27 cellular contexts compared by ENCODE assay signal in genomic region chr1:23116216-23116836, GRCh38. TPM values are rescaled to one million over a fixed set of nuclear protein-coding genes. Genes with fewer than 3 reads are reported as not detected.
DNase-seq lines count a peak whose midpoint lies in the region; ATAC-seq, FAIRE-seq and TF ChIP-seq lines count a peak whose summit lies in the region.
"Had no signal": no experiment of that assay in that cellular context is flagged by ENCODE, and none has a peak within 500 bp of the region (broad histone marks: within the 10 kb centered on the region; RNA-seq: fewer than 3 reads in every experiment).

No MANE protein-coding gene starts in this region.

- peak; percentile 85 for FAIRE-seq in HepG2 (lab: Jason Lieb, UNC)
- FAIRE-seq in keratinocyte (lab: Jason Lieb, UNC) = no peak
- FAIRE-seq: astrocyte, kidney had no signal

- H3K9me1 ChIP-seq in keratinocyte (ENCODE audit: control insufficient read depth, extremely low read depth, insufficient read depth, low read length) = peaks cover 3% of the 10 kb centered on the region

- BruUV-seq in HepG2 (replicated peaks; lab: Mats Ljungman, UMichigan) = no TSS peak

- CTCF ChIA-PET in HepG2 (lab: Yijun Ruan, JAX; ENCODE audit: low intra/inter-chr PET ratio, low total read pairs) = no interaction called here
- CTCF ChIA-PET in activated CD8-positive, alpha-beta T cell treated with anti-CD3 and anti-CD28 coated beads for 36 hours (lab: Charles Lee) = interaction anchor here (2.3 to 7.9 kb wide), 2 partner anchors 17 to 68 kb away, joined by 9 to 47 read pairs; no protein-coding TSS in a partner anchor

- in situ Hi-C loops in HepG2 (cut with HindIII; ENCODE audit: extremely low pct_ligation_motif_present, low pct_unique_long_range_greater_than_20kb) = no loop called here

- H3K4me3 ChIP-seq in HepG2 (replicated peaks in 1 of 3; ENCODE audit: insufficient read depth in 1 of 3, low read depth in 2 of 3, low read length in 3 of 3) (no peak overlapping the region), right lobe of liver (no peak overlapping the region), keratinocyte (ENCODE audit: control insufficient read depth in 2 of 3, extremely low read depth in 1 of 3, insufficient read depth in 2 of 3, low read depth in 1 of 3, low read length in 3 of 3) (no peak overlapping the region)
- H3K4me3 ChIP-seq: esophagus squamous epithelium, gastrocnemius medialis, lung, sigmoid colon, suprapubic skin, uterus had no signal

- no peak overlapping the region for H2AFZ ChIP-seq in HepG2 (ENCODE audit: low read length)
- no peak overlapping the region for H2AFZ ChIP-seq in keratinocyte (ENCODE audit: control insufficient read depth, low read length)

- no peak for TF ChIP-seq CTCF in HepG2 (CRISPR knock-in tag; IDR thresholded peaks at IDR 0.05)
- no peak for TF ChIP-seq CTCF in right lobe of liver (IDR thresholded peaks at IDR 0.05)
- TF ChIP-seq CTCF in activated CD8-positive, alpha-beta T cell treated with anti-CD3 and anti-CD28 coated beads for 36 hours (IDR thresholded peaks at IDR 0.05) = no peak
- TF ChIP-seq CTCF in keratinocyte (optimal IDR thresholded peaks at IDR 0.05 in 1 of 3, IDR thresholded peaks at IDR 0.05 in 1 of 3, conservative IDR thresholded peaks at IDR 0.05 in 1 of 3; ENCODE audit: extremely low read depth in 1 of 3, insufficient read depth in 2 of 3, low read length in 3 of 3) = no peak
- no peak for TF ChIP-seq CTCF in type B pancreatic cell (conservative IDR thresholded peaks at IDR 0.05)

- intact Hi-C loops in HepG2 (cut with micrococcal nuclease; ENCODE audit: unreplicated experiment) (no loop called here), right lobe of liver (cut with DNase I) (no loop called here)
- intact Hi-C loops in activated CD8-positive, alpha-beta T cell treated with anti-CD3 and anti-CD28 coated beads for 36 hours (cut with micrococcal nuclease) = no loop called here
- intact Hi-C loops in activated T-helper 1 cell treated with anti-CD3 and anti-CD28 coated beads, Interleukin-12 subunit alpha, Interleukin-12 subunit beta, Interleukin-2, Interleukin-4 antibody, amounts not matched to agents 30 ng/mL and 10 ng/mL and 1 ng/mL, durations not matched to agents 14 hours and 24 hours and 36 hours (cut with micrococcal nuclease) = loop anchor here (10.0 kb wide), 2 partner anchors 248 to 408 kb away; partner anchors contain the start of gene ZNF436

- H4K20me1 ChIP-seq in HepG2 (ENCODE audit: insufficient read depth, low read length) = peaks cover 7% of the 10 kb centered on the region
- H4K20me1 ChIP-seq in keratinocyte (ENCODE audit: control insufficient read depth, extremely low read depth, insufficient read depth, low read length) = no peaks in the 10 kb centered on the region

- no peaks in the 10 kb centered on the region for H3K27me3 Mint-ChIP-seq in activated CD8-positive, alpha-beta T cell treated with anti-CD3 and anti-CD28 coated beads for 36 hours
- H3K27me3 Mint-ChIP-seq in type B pancreatic cell = no peaks in the 10 kb centered on the region
- no peaks in the 10 kb centered on the region for H3K27me3 Mint-ChIP-seq in activated T-helper 1 cell treated with anti-CD3 and anti-CD28 coated beads, Interleukin-12 subunit alpha, Interleukin-12 subunit beta, Interleukin-2, Interleukin-4 antibody, amounts not matched to agents 30 ng/mL and 10 ng/mL and 1 ng/mL, durations not matched to agents 14 hours and 24 hours and 36 hours (ENCODE audit: insufficient read depth)
- H3K27me3 Mint-ChIP-seq: central memory CD8-positive, alpha-beta T cell had no signal

- H3K27ac ChIP-seq in HepG2 (ENCODE audit: extremely low read length, insufficient read depth, low read length) (peak overlapping the region; percentile 55), right lobe of liver (no peak overlapping the region), keratinocyte (ENCODE audit: control insufficient read depth, insufficient read depth, low read length) (peak overlapping the region; percentile 11)
- H3K27ac ChIP-seq: gastrocnemius medialis, sigmoid colon, suprapubic skin, uterus had no signal

- peaks cover 5% of the 10 kb centered on the region for H3K36me3 Mint-ChIP-seq in activated CD8-positive, alpha-beta T cell treated with anti-CD3 and anti-CD28 coated beads for 36 hours (ENCODE audit: low read depth)
- H3K36me3 Mint-ChIP-seq in type B pancreatic cell = no peaks in the 10 kb centered on the region
- peaks cover 7% of the 10 kb centered on the region for H3K36me3 Mint-ChIP-seq in activated T-helper 1 cell treated with anti-CD3 and anti-CD28 coated beads, Interleukin-12 subunit alpha, Interleukin-12 subunit beta, Interleukin-2, Interleukin-4 antibody, amounts not matched to agents 30 ng/mL and 10 ng/mL and 1 ng/mL, durations not matched to agents 14 hours and 24 hours and 36 hours (ENCODE audit: low read depth)

- H3K4me2 ChIP-seq in HepG2 (ENCODE audit: low read depth, low read length) (peak overlapping the region; percentile 65), keratinocyte (ENCODE audit: control insufficient read depth, extremely low read depth, insufficient read depth, low read depth, low read length) (no peak overlapping the region)

- POLR2A ChIA-PET in HepG2 (lab: Yijun Ruan, JAX) = interaction anchor here (1.1 kb wide), 1 partner anchor 44 kb away, joined by 4 read pairs; no protein-coding TSS in a partner anchor
- POLR2A ChIA-PET in activated CD8-positive, alpha-beta T cell treated with anti-CD3 and anti-CD28 coated beads for 36 hours (lab: Charles Lee) = interaction anchor here (1.5 kb wide), 1 partner anchor 57 kb away, joined by 6 read pairs; no protein-coding TSS in a partner anchor

- DNase-seq in HepG2 (ENCODE audit: low spot score) (peak; percentile 63), right lobe of liver (no peak), keratinocyte (ENCODE audit: low read depth, low spot score) (no peak), type B pancreatic cell (ENCODE audit: extremely low spot score, unreplicated experiment) (no peak), T1000 (lab: John Stamatoyannopoulos, UW) (no peak)
- no peak for DNase-seq in activated CD8-positive, alpha-beta T cell treated with anti-CD3 and anti-CD28 coated beads for 36 hours
- no peak for DNase-seq in activated T-helper 1 cell treated with anti-CD3 and anti-CD28 coated beads, Interleukin-12 subunit alpha, Interleukin-12 subunit beta, Interleukin-2, Interleukin-4 antibody, amounts not matched to agents 30 ng/mL and 10 ng/mL and 1 ng/mL, durations not matched to agents 14 hours and 24 hours and 36 hours (ENCODE audit: low spot score)
- DNase-seq: activated CD4-positive, CD25-positive, alpha-beta regulatory T cell; activated CD8-positive, alpha-beta memory T cell treated with anti-CD3 and anti-CD28 coated beads for 24 hours; activated T-cell treated with anti-CD3 and anti-CD28 coated beads, Interleukin-2, amount 50 U/mL, for 48 hours; effector CD8-positive, alpha-beta T cell; esophagus squamous epithelium; gastrocnemius medialis; KBM-7; kidney; NCI-H1436 treated with DMSO at 0.1 percent for 48 hours; NCI-H510A treated with DMSO at 0.1 percent for 48 hours; NK-92 treated with Interleukin-12 subunit alpha and Interleukin-12 subunit beta, amount 100 ng/mL, for 24 hours; sigmoid colon; uterus had no signal

- H3K9me3 ChIP-seq in HepG2 (ENCODE audit: low read length) = no peaks in the 10 kb centered on the region
- H3K9me3 ChIP-seq in right lobe of liver = no peaks in the 10 kb centered on the region
- no peaks in the 10 kb centered on the region for H3K9me3 ChIP-seq in keratinocyte (ENCODE audit: control insufficient read depth, low read depth, low read length)
- H3K9me3 ChIP-seq: esophagus squamous epithelium, gastrocnemius medialis, sigmoid colon, suprapubic skin, uterus had no signal

- H3K9ac ChIP-seq in HepG2 (ENCODE audit: insufficient read depth, low read depth, low read length) = no peak overlapping the region
- H3K9ac ChIP-seq in keratinocyte (ENCODE audit: control insufficient read depth, extremely low read depth, insufficient read depth, low read length) = no peak overlapping the region

- no peak for TF ChIP-seq EP300 in HepG2 (IDR thresholded peaks at IDR 0.05; ENCODE audit: low read depth in 2 of 2, low read length in 2 of 2)
- TF ChIP-seq EP300 in HepG2 (CRISPR knock-in tag; IDR thresholded peaks at IDR 0.05; ENCODE audit: borderline replicate concordance) = no peak

- no peaks in the 10 kb centered on the region for H3K9me3 Mint-ChIP-seq in activated CD8-positive, alpha-beta T cell treated with anti-CD3 and anti-CD28 coated beads for 36 hours
- no peaks in the 10 kb centered on the region for H3K9me3 Mint-ChIP-seq in type B pancreatic cell
- no peaks in the 10 kb centered on the region for H3K9me3 Mint-ChIP-seq in activated T-helper 1 cell treated with anti-CD3 and anti-CD28 coated beads, Interleukin-12 subunit alpha, Interleukin-12 subunit beta, Interleukin-2, Interleukin-4 antibody, amounts not matched to agents 30 ng/mL and 10 ng/mL and 1 ng/mL, durations not matched to agents 14 hours and 24 hours and 36 hours
- H3K9me3 Mint-ChIP-seq: activated naive CD4-positive, alpha-beta T cell treated with anti-CD3 and anti-CD28 coated beads, Interleukin-2, amount 50 U/mL, for 72 hours; central memory CD8-positive, alpha-beta T cell; T-helper 2 cell treated with Interferon-gamma antibody and Interleukin-4, amounts not matched to agents 5 μg/mL and 100 μg/mL, for 36 hours had no signal

- H3K4me1 ChIP-seq in HepG2 (ENCODE audit: insufficient read depth, low read length) (peaks cover 77% of the 10 kb centered on the region), right lobe of liver (peaks cover 0 to 12% (median 2%) of the 10 kb centered on the region in 4 donors), keratinocyte (ENCODE audit: control insufficient read depth, extremely low read depth, insufficient read depth, low read length) (peaks cover 50% of the 10 kb centered on the region)
- H3K4me1 ChIP-seq: uterus had no signal

- 40% methylated on average over 6 of the region's 6 CpGs for WGBS in HepG2 (ENCODE audit: low lambda C conversion rate)
- WGBS in right lobe of liver (ENCODE audit: insufficient coverage, low coverage, low lambda C conversion rate, missing lambda C conversion rate) = 82% methylated on average over 6 of the region's 6 CpGs

- ATAC-seq in HepG2 (peak; percentile 87), right lobe of liver (no peak), HG03108 (IDR thresholded peaks at IDR 0.05; ENCODE audit: unreplicated experiment) (no peak)
- ATAC-seq in activated CD8-positive, alpha-beta T cell treated with anti-CD3 and anti-CD28 coated beads for 36 hours = no peak
- ATAC-seq: activated naive CD4-positive, alpha-beta T cell treated with anti-CD3 and anti-CD28 coated beads, Interleukin-2, amount 50 U/mL, for 72 hours; gastrocnemius medialis had no signal

- peaks cover 67% of the 10 kb centered on the region for H3K4me1 Mint-ChIP-seq in activated CD8-positive, alpha-beta T cell treated with anti-CD3 and anti-CD28 coated beads for 36 hours (ENCODE audit: low read depth)
- peaks cover 26% of the 10 kb centered on the region for H3K4me1 Mint-ChIP-seq in type B pancreatic cell (ENCODE audit: unreplicated experiment)
- peaks cover 79% of the 10 kb centered on the region for H3K4me1 Mint-ChIP-seq in activated T-helper 1 cell treated with anti-CD3 and anti-CD28 coated beads, Interleukin-12 subunit alpha, Interleukin-12 subunit beta, Interleukin-2, Interleukin-4 antibody, amounts not matched to agents 30 ng/mL and 10 ng/mL and 1 ng/mL, durations not matched to agents 14 hours and 24 hours and 36 hours (ENCODE audit: low read depth)

- no peak for TF ChIP-seq RAD21 in HepG2 (CRISPR knock-in tag; IDR thresholded peaks at IDR 0.05)

- peaks cover 73% of the 10 kb centered on the region for H3K79me2 ChIP-seq in HepG2 (ENCODE audit: insufficient read depth, low read length)
- peaks cover 85% of the 10 kb centered on the region for H3K79me2 ChIP-seq in keratinocyte (ENCODE audit: control insufficient read depth, insufficient read depth, low read length)

- dilution Hi-C loops in keratinocyte (cut with MboI; ENCODE audit: extremely low pct_ligation_motif_present, low sequenced_read_pairs) = no loop called here

- H3K36me3 ChIP-seq in HepG2 (replicated peaks in 1 of 2; ENCODE audit: control insufficient read depth in 1 of 2, insufficient read depth in 2 of 2, low read length in 2 of 2) (no peaks in the 10 kb centered on the region), right lobe of liver (no peaks in the 10 kb centered on the region), keratinocyte (ENCODE audit: control insufficient read depth in 2 of 2, extremely low read depth in 1 of 2, insufficient read depth in 2 of 2, low read length in 2 of 2) (no peaks in the 10 kb centered on the region)
- H3K36me3 ChIP-seq: esophagus squamous epithelium, gastrocnemius medialis, sigmoid colon, suprapubic skin, uterus had no signal

- H3K27me3 ChIP-seq in HepG2 (ENCODE audit: control insufficient read depth in 1 of 2, insufficient read depth in 2 of 2, low read length in 2 of 2) (no peaks in the 10 kb centered on the region), right lobe of liver (no peaks in the 10 kb centered on the region), keratinocyte (ENCODE audit: control insufficient read depth, extremely low read depth, insufficient read depth, low read length) (no peaks in the 10 kb centered on the region)
- H3K27me3 ChIP-seq: esophagus squamous epithelium, gastrocnemius medialis, sigmoid colon, suprapubic skin, uterus had no signal

- TF ChIP-seq POLR2A in HepG2 (IDR thresholded peaks at IDR 0.05; ENCODE audit: insufficient read depth in 1 of 2, low read depth in 2 of 2, low read length in 2 of 2) (no peak), right lobe of liver (IDR thresholded peaks at IDR 0.05) (no peak)

- peak overlapping the region; percentile 8 for H3K27ac Mint-ChIP-seq in activated CD8-positive, alpha-beta T cell treated with anti-CD3 and anti-CD28 coated beads for 36 hours
- H3K27ac Mint-ChIP-seq in type B pancreatic cell = peak overlapping the region; percentile 9
- no peak overlapping the region for H3K27ac Mint-ChIP-seq in activated T-helper 1 cell treated with anti-CD3 and anti-CD28 coated beads, Interleukin-12 subunit alpha, Interleukin-12 subunit beta, Interleukin-2, Interleukin-4 antibody, amounts not matched to agents 30 ng/mL and 10 ng/mL and 1 ng/mL, durations not matched to agents 14 hours and 24 hours and 36 hours
- H3K27ac Mint-ChIP-seq: activated naive CD4-positive, alpha-beta T cell treated with anti-CD3 and anti-CD28 coated beads, Interleukin-2, amount 50 U/mL, for 72 hours; T-helper 2 cell treated with Interferon-gamma antibody and Interleukin-4, amounts not matched to agents 5 μg/mL and 100 μg/mL, for 36 hours had no signal

- no peak overlapping the region for H3K4me3 Mint-ChIP-seq in activated CD8-positive, alpha-beta T cell treated with anti-CD3 and anti-CD28 coated beads for 36 hours
- no peak overlapping the region for H3K4me3 Mint-ChIP-seq in type B pancreatic cell
- no peak overlapping the region for H3K4me3 Mint-ChIP-seq in activated T-helper 1 cell treated with anti-CD3 and anti-CD28 coated beads, Interleukin-12 subunit alpha, Interleukin-12 subunit beta, Interleukin-2, Interleukin-4 antibody, amounts not matched to agents 30 ng/mL and 10 ng/mL and 1 ng/mL, durations not matched to agents 14 hours and 24 hours and 36 hours
- H3K4me3 Mint-ChIP-seq: central memory CD8-positive, alpha-beta T cell; T-helper 2 cell treated with Interferon-gamma antibody and Interleukin-4, amounts not matched to agents 5 μg/mL and 100 μg/mL, for 36 hours had no signal

RNA-seq across cellular contexts. Expression of gene LUZP1, which starts 52.3 kb away (rescaled TPM):
- 12.7 and 21.5 TPM in 2 replicates for total RNA-seq in HepG2 (2016; rRNA removed; fragmentation: Illumina TruSeq; extraction: Trizol)
- 0.88 and 0.91 TPM in 2 replicates for total RNA-seq in HepG2 (2016; cell fraction: cytosol; rRNA removed; fragmentation: Illumina TruSeq; extraction: Trizol; ENCODE audit: low read depth)
- total RNA-seq in HepG2 (2016; cell fraction: insoluble cytoplasmic fraction; rRNA removed; fragmentation: Illumina TruSeq; extraction: Trizol) = 12.1 and 20.0 TPM in 2 replicates
- total RNA-seq in HepG2 (2016; cell fraction: membrane; rRNA removed; fragmentation: Illumina TruSeq; extraction: Trizol) = 3.4 and 4.5 TPM in 2 replicates
- total RNA-seq in HepG2 (2016; cell fraction: nucleus; rRNA removed; fragmentation: Illumina TruSeq; extraction: Trizol) = 14.6 and 16.0 TPM in 2 replicates
- polyA plus RNA-seq in HepG2 (2011; rRNA removed) = 6.9 and 7.2 TPM in 2 replicates
- 4.6 and 5.4 TPM in 2 replicates for polyA plus RNA-seq in HepG2 (2011; cell fraction: cytosol; rRNA removed)
- polyA plus RNA-seq in HepG2 (2011; cell fraction: nucleus; rRNA removed) = 10.9 and 11.8 TPM in 2 replicates
- 8.0 and 9.5 TPM in 2 replicates for polyA plus RNA-seq in HepG2 (2012)
- polyA plus RNA-seq in HepG2 (2016; cell fraction: cytosol; fragmentation: Illumina TruSeq; extraction: Trizol; ENCODE audit: low read depth) = 0.23 and 0.26 TPM in 2 replicates
- polyA plus RNA-seq in HepG2 (2016; cell fraction: insoluble cytoplasmic fraction; fragmentation: Illumina TruSeq; extraction: Trizol; ENCODE audit: low read depth) = 8.6 and 8.9 TPM in 2 replicates
- 0.73 and 0.81 TPM in 2 replicates for polyA plus RNA-seq in HepG2 (2016; cell fraction: membrane; fragmentation: Illumina TruSeq; extraction: Trizol; ENCODE audit: low read depth)
- 11.6 and 14.4 TPM in 2 replicates for polyA plus RNA-seq in HepG2 (2016; cell fraction: nucleus; fragmentation: Illumina TruSeq; extraction: Trizol; ENCODE audit: insufficient read depth, low read depth)
- polyA minus RNA-seq in HepG2 (2011; rRNA and poly(A)+ RNA removed; ENCODE audit: low replicate concordance) = 19.5 and 28.3 TPM in 2 replicates
- polyA minus RNA-seq in HepG2 (2011; cell fraction: cytosol; rRNA and poly(A)+ RNA removed) = 10.6 and 12.2 TPM in 2 replicates
- 25.2 and 28.5 TPM in 2 replicates for polyA minus RNA-seq in HepG2 (2011; cell fraction: nucleus; rRNA and poly(A)+ RNA removed)
- 1 to 10 TPM; 4.1 to 8.0 (median 6.1) TPM for total RNA-seq in right lobe of liver
- total RNA-seq in activated CD8-positive, alpha-beta T cell treated with anti-CD3 and anti-CD28 coated beads for 36 hours = 10 to 100 TPM; 14.9 to 16.0 TPM
- 46.1 to 52.8 TPM (median 52.5 TPM) in 3 replicates for polyA plus RNA-seq in keratinocyte
- polyA plus RNA-seq in keratinocyte (2011; ENCODE audit: low read depth) = 102 TPM
- 31.4 and 40.6 TPM in 2 replicates for polyA plus RNA-seq in keratinocyte (2011; cell fraction: cytosol; rRNA removed)
- 68.2 and 75.7 TPM in 2 replicates for polyA plus RNA-seq in keratinocyte (2011; cell fraction: nucleus; rRNA removed)
- polyA plus RNA-seq in keratinocyte (2012; ENCODE audit: low replicate concordance) = 18.8 and 46.9 TPM in 2 replicates
- polyA minus RNA-seq in keratinocyte = 65.4 to 110 TPM (median 99.0 TPM) in 3 replicates
- polyA minus RNA-seq in keratinocyte (2011; cell fraction: cytosol; rRNA and poly(A)+ RNA removed) = 59.9 TPM
- 89.4 and 161 TPM in 2 replicates for polyA minus RNA-seq in keratinocyte (2011; cell fraction: nucleus; rRNA and poly(A)+ RNA removed)
- 33.0 and 43.9 TPM in 2 replicates for total RNA-seq in type B pancreatic cell (ENCODE audit: low replicate concordance)
- total RNA-seq in activated T-helper 1 cell treated with anti-CD3 and anti-CD28 coated beads, Interleukin-12 subunit alpha, Interleukin-12 subunit beta, Interleukin-2, Interleukin-4 antibody, amounts not matched to agents 30 ng/mL and 10 ng/mL and 1 ng/mL, durations not matched to agents 14 hours and 24 hours and 36 hours = 23.3 and 27.7 TPM in 2 replicates

Comparison
In these comparisons a context has a peak if more than half of its experiments do, and no peak if none do; other contexts are left out.
1. H3K27ac ChIP-seq: peak in HepG2 (single experiment) and keratinocyte (single experiment); none in right lobe of liver (0 of 3).